ENCODE assay signal across 8 cellular contexts in the genomic region with DNA sequence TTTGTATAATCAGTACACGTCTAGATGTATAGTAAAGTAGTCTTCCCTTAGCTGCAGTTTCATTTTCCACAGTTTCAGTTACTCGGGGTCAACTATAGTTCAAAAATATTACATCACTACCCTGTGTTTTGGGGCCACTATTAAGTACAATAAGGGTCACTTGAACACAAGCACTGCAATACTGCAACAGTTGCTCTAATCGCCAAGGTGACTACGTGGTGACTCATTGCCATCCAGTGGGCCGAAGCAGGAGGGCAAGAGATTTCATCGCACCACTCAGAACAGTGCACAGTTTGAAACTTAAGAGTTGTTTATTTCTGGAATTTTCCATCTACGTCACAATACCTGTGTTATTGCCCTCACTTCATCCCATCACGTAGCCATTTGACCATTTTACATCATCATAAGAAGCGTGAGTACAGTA. TPM values are rescaled to one million over a fixed set of nuclear protein-coding genes. Genes with fewer than 3 reads are reported as not detected.
A peak's percentile ranks its signal among the peaks of the same experiment; 100 is the strongest.
DNase-seq lines count a peak whose midpoint lies in the region; ATAC-seq and TF ChIP-seq lines count a peak whose summit lies in the region.

A gene (plus strand): TSS at position 379 of the 424 bp plus-strand sequence. CDS start 18,994 bp downstream, outside the sequence.

- H3K4me1 ChIP-seq in endodermal cell (ENCODE audit: control insufficient read depth, insufficient read depth, low read length) (no peaks in the 10 kb centered on the region), neural progenitor cell (no peaks in the 10 kb centered on the region)

- H4K20me1 ChIP-seq in neural progenitor cell (ENCODE audit: low read depth) = no peaks in the 10 kb centered on the region

- TF ChIP-seq CTCF in GM13977 (IDR thresholded peaks at IDR 0.05; ENCODE audit: extremely low read depth, insufficient read depth, missing control alignments) (peak; percentile 43), endodermal cell (conservative IDR thresholded peaks at IDR 0.05) (peak; percentile 56), neural progenitor cell (IDR thresholded peaks at IDR 0.05) (peak; percentile 24)

- no peaks in the 10 kb centered on the region for H3F3A ChIP-seq in neural progenitor cell (ENCODE audit: low read depth)

- no peaks in the 10 kb centered on the region for H3K9me3 Mint-ChIP-seq in endodermal cell
- no peaks in the 10 kb centered on the region for H3K9me3 Mint-ChIP-seq in neural progenitor cell
- H3K9me3 Mint-ChIP-seq in activated naive CD4-positive, alpha-beta T cell treated with anti-CD3 and anti-CD28 coated beads for 36 hours = no peaks in the 10 kb centered on the region

- no peaks in the 10 kb centered on the region for H3K79me2 ChIP-seq in neural progenitor cell (ENCODE audit: low read depth)

- CTCF ChIA-PET in activated naive CD4-positive, alpha-beta T cell treated with anti-CD3 and anti-CD28 coated beads for 36 hours (lab: Charles Lee) = no interaction called here

- peak; percentile 19 for DNase-seq in 8988T
- peak; percentile 17 for DNase-seq in GM13977 (ENCODE audit: low spot score)
- DNase-seq in NOMO-1 treated with DMSO at 0.1 percent for 48 hours (lab: John Stamatoyannopoulos, UW; ENCODE audit: unreplicated experiment) = peak; percentile 96
- no peak for DNase-seq in endodermal cell
- peak; percentile 18 for DNase-seq in neural progenitor cell (ENCODE audit: low spot score)
- no peak for DNase-seq in activated naive CD4-positive, alpha-beta T cell treated with anti-CD3 and anti-CD28 coated beads for 36 hours
- no peak for DNase-seq in NCI-H187 (lab: John Stamatoyannopoulos, UW)

- no peaks in the 10 kb centered on the region for H3K9me3 ChIP-seq in endodermal cell (ENCODE audit: control insufficient read depth, low read length)
- no peaks in the 10 kb centered on the region for H3K9me3 ChIP-seq in neural progenitor cell (ENCODE audit: low read depth)

- no peak within 1 kb of the TSS for H2AFZ ChIP-seq in neural progenitor cell (replicated peaks)

- H3K4me3 ChIP-seq in endodermal cell (ENCODE audit: low read length) = no peak within 1 kb of the TSS
- no peak within 1 kb of the TSS for H3K4me3 ChIP-seq in neural progenitor cell

- ATAC-seq in HG02870 (IDR thresholded peaks at IDR 0.05; ENCODE audit: unreplicated experiment) = peak; percentile 73

- H3K27ac Mint-ChIP-seq in endodermal cell = no peak within 1 kb of the TSS
- no peak within 1 kb of the TSS for H3K27ac Mint-ChIP-seq in neural progenitor cell
- no peak within 1 kb of the TSS for H3K27ac Mint-ChIP-seq in activated naive CD4-positive, alpha-beta T cell treated with anti-CD3 and anti-CD28 coated beads for 36 hours

- in situ Hi-C loops in GM13977 (cut with MboI; ENCODE audit: low pct_unique_long_range_greater_than_20kb, low sequenced_read_pairs, unreplicated experiment) = no loop called here

- H3K27me3 ChIP-seq in endodermal cell (ENCODE audit: control insufficient read depth, insufficient read depth, low read length, poor library complexity, severe bottlenecking) = no peaks in the 10 kb centered on the region
- H3K27me3 ChIP-seq in neural progenitor cell = no peaks in the 10 kb centered on the region

- no peaks in the 10 kb centered on the region for H3K27me3 Mint-ChIP-seq in endodermal cell (ENCODE audit: insufficient read depth)
- no peaks in the 10 kb centered on the region for H3K27me3 Mint-ChIP-seq in neural progenitor cell (ENCODE audit: insufficient read depth, low read depth)
- peaks cover 26% of the 10 kb centered on the region for H3K27me3 Mint-ChIP-seq in activated naive CD4-positive, alpha-beta T cell treated with anti-CD3 and anti-CD28 coated beads for 36 hours (ENCODE audit: low read depth)

- intact Hi-C loops in activated naive CD4-positive, alpha-beta T cell treated with anti-CD3 and anti-CD28 coated beads for 36 hours (cut with micrococcal nuclease) = no loop called here

- H3K4me3 Mint-ChIP-seq in endodermal cell = no peak within 1 kb of the TSS
- H3K4me3 Mint-ChIP-seq in neural progenitor cell = no peak within 1 kb of the TSS
- no peak within 1 kb of the TSS for H3K4me3 Mint-ChIP-seq in activated naive CD4-positive, alpha-beta T cell treated with anti-CD3 and anti-CD28 coated beads for 36 hours

- H3K36me3 Mint-ChIP-seq in endodermal cell (ENCODE audit: low read depth) (no peaks in the 10 kb centered on the region), neural progenitor cell (no peaks in the 10 kb centered on the region)
- H3K36me3 Mint-ChIP-seq in activated naive CD4-positive, alpha-beta T cell treated with anti-CD3 and anti-CD28 coated beads for 36 hours (ENCODE audit: low read depth) = no peaks in the 10 kb centered on the region

- 72 to 90% methylated on average over 2 to 7 of the region's 9 CpGs for WGBS in endodermal cell (ENCODE audit: insufficient coverage in 1 of 2, insufficient read length in 1 of 2), 2 experiments

- H3K4me2 ChIP-seq in neural progenitor cell = no peak within 1 kb of the TSS

- no peak within 1 kb of the TSS for H3K9ac ChIP-seq in endodermal cell (ENCODE audit: extremely low read depth, low read length, poor library complexity, severe bottlenecking)
- H3K9ac ChIP-seq in neural progenitor cell = no peak within 1 kb of the TSS

- no peaks in the 10 kb centered on the region for H3K4me1 Mint-ChIP-seq in endodermal cell
- H3K4me1 Mint-ChIP-seq in neural progenitor cell = peaks cover 4% of the 10 kb centered on the region
- no peaks in the 10 kb centered on the region for H3K4me1 Mint-ChIP-seq in activated naive CD4-positive, alpha-beta T cell treated with anti-CD3 and anti-CD28 coated beads for 36 hours (ENCODE audit: low read depth)

- H3K27ac ChIP-seq in endodermal cell (ENCODE audit: low read depth, low read length) (no peak within 1 kb of the TSS), neural progenitor cell (no peak within 1 kb of the TSS)

- H3K36me3 ChIP-seq in endodermal cell (ENCODE audit: control insufficient read depth, insufficient read depth, low read length) (no peaks in the 10 kb centered on the region), neural progenitor cell (no peaks in the 10 kb centered on the region)

RNA-seq across cellular contexts. Expression of the gene that starts here (rescaled TPM):
- total RNA-seq in endodermal cell (not detected), neural progenitor cell (ENCODE audit: low replicate concordance) (not detected in 2 replicates)
- not detected for polyA plus RNA-seq in endodermal cell (2013, experiment 1 of 2)
- polyA plus RNA-seq in endodermal cell (2013, experiment 2 of 2) = not detected
- total RNA-seq in activated naive CD4-positive, alpha-beta T cell treated with anti-CD3 and anti-CD28 coated beads for 36 hours = not detected

Comparison
In these comparisons a context has a peak if more than half of its experiments do, and no peak if none do; other contexts are left out.
1. Peak in DNase-seq in neural progenitor cell; RNA of the gene not detected or under 1 TPM.
2. DNase-seq: peak in 8988T (single experiment), GM13977 (single experiment) and NOMO-1 treated with DMSO at 0.1 percent for 48 hours (single experiment); none in endodermal cell (single experiment), activated naive CD4-positive, alpha-beta T cell treated with anti-CD3 and anti-CD28 coated beads for 36 hours (single experiment) and NCI-H187 (0 of 2).
3. Peak in every context shown above with its lines, with median percentiles within 50 percentile points of each other: CTCF ChIP-seq.